In the genomic region with DNA sequence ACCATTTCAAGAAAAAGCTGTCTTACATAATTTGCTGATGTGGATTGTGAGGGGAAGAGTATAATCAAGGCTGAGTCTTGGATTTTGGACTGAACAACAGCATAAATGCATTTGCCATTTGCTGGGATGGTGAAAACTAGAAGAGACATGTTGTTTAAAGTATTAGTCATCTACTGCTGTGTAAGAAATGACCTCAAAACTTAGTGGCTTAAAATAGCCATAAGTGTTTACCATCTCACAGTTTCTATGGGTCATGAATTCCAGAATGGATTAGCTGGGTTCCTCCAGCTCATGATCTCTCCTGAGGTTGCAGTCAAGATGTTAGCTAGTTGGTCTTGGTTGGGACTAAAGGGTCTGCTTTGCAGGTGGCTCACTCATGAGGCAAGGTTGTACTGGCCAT, we compare ENCODE assay signal across 21 cellular contexts.
A peak's percentile ranks its signal among the peaks of the same experiment; 100 is the strongest.
DNase-seq lines count a peak whose midpoint lies in the region; ATAC-seq and TF ChIP-seq lines count a peak whose summit lies in the region.
"Had no signal": no experiment of that assay in that cellular context is flagged by ENCODE, and none has a peak within 500 bp of the region (broad histone marks: within the 10 kb centered on the region; RNA-seq: fewer than 3 reads in every experiment).

No MANE protein-coding gene starts in this region.

- H3K27me3 ChIP-seq in IMR-90 (ENCODE audit: control insufficient read depth, insufficient read depth, low read length) = no peaks in the 10 kb centered on the region
- no peaks in the 10 kb centered on the region for H3K27me3 ChIP-seq in left lung
- H3K27me3 ChIP-seq: pancreas, tibial nerve had no signal

- H3K14ac ChIP-seq in IMR-90 (replicated peaks; ENCODE audit: low read depth, low read length) = peak overlapping the region; percentile 85

- CTCF ChIA-PET in IMR-90 (lab: Yijun Ruan, JAX) = interaction anchor here (0.7 to 2.3 kb wide), 3 partner anchors 12 to 306 kb away, joined by 3 to 8 read pairs (median 3); no protein-coding TSS in a partner anchor

- in situ Hi-C loops in IMR-90 (cut with MboI; ENCODE audit: low sequenced_read_pairs) = no loop called here

- TF ChIP-seq POLR2A in IMR-90 (IDR thresholded peaks at IDR 0.05; ENCODE audit: low read depth, low read length) = no peak

- peak overlapping the region in 1 of 2 experiments; percentile 71; a peak in 1 of 4 replicates for H4K8ac ChIP-seq in IMR-90 (ENCODE audit: low read depth in 2 of 2, low read length in 2 of 2)

- H2AK9ac ChIP-seq in IMR-90 (replicated peaks; ENCODE audit: low read depth, low read length, poor library complexity) = no peak overlapping the region

- H3K4me3 ChIP-seq in IMR-90 (ENCODE audit: insufficient read depth, low read depth, low read length) (no peak overlapping the region), epithelial cell of esophagus (ENCODE audit: low read length) (no peak overlapping the region), left lung (no peak overlapping the region)
- H3K4me3 ChIP-seq: esophagus squamous epithelium, pancreas, PC-9, tibial nerve had no signal

- BruUV-seq in IMR-90 (replicated peaks; lab: Mats Ljungman, UMichigan) = no TSS peak

- peak; percentile 41 for DNase-seq in AG08396 (ENCODE audit: low spot score)
- peak; percentile 91 for DNase-seq in IMR-90
- DNase-seq in epithelial cell of esophagus (ENCODE audit: low read depth) = peak; percentile 75
- no peak for DNase-seq in left lung
- DNase-seq in HUDEP-2 (lab: John Stamatoyannopoulos, UW; ENCODE audit: unreplicated experiment in 76 of 76) = no peak
- no peak for DNase-seq in NCI-H2107 (lab: John Stamatoyannopoulos, UW)
- no peak for DNase-seq in DMS114 treated with DMSO at 0.1 percent for 48 hours (lab: John Stamatoyannopoulos, UW; ENCODE audit: unreplicated experiment)
- DNase-seq: central memory CD4-positive, alpha-beta T cell; esophagus squamous epithelium; H7; hypothalamus; kidney; naive thymus-derived CD4-positive, alpha-beta T cell; NCI-H146; NCI-H345; pancreas; PC-9; stimulated activated CD4-positive, alpha-beta T cell treated with anti-CD3 and anti-CD28 coated beads, Interleukin-1b, Interleukin-23, amount 100 ng/mL, for 48 hours; stimulated activated naive CD4-positive, alpha-beta T cell treated with Interleukin-2 at 50 U/mL for 16 hours had no signal

- H3K27ac ChIP-seq in IMR-90 (ENCODE audit: insufficient read depth, low read length) (peak overlapping the region; percentile 67), left lung (no peak overlapping the region)
- H3K27ac ChIP-seq: esophagus squamous epithelium, pancreas, PC-9, tibial nerve had no signal

- H3K9me1 ChIP-seq in IMR-90 (ENCODE audit: insufficient read depth, low read length) = peaks cover 27% of the 10 kb centered on the region

- H3K4me1 ChIP-seq in IMR-90 (ENCODE audit: control insufficient read depth, insufficient read depth, low read length) (peaks cover 22% of the 10 kb centered on the region), left lung (no peaks in the 10 kb centered on the region)
- H3K4me1 ChIP-seq: esophagus squamous epithelium, pancreas, tibial nerve had no signal

- TF ChIP-seq CTCF in IMR-90 (conservative IDR thresholded peaks at IDR 0.05; ENCODE audit: low read depth, low read length) (no peak), epithelial cell of esophagus (IDR thresholded peaks at IDR 0.05; ENCODE audit: insufficient read depth, low read depth, low read length, missing control alignments) (no peak), left lung (IDR thresholded peaks at IDR 0.05) (no peak)

- H3K4ac ChIP-seq in IMR-90 (ENCODE audit: low read depth, low read length) = peak overlapping the region; percentile 93

- peak overlapping the region; percentile 67 for H4K91ac ChIP-seq in IMR-90 (ENCODE audit: insufficient read depth, low read depth, low read length)

- H3K4me2 ChIP-seq in IMR-90 (ENCODE audit: low read depth, low read length) = peak overlapping the region; percentile 55; the same call in 1 of the 2 replicates
- H3K4me2 ChIP-seq: PC-9 had no signal

- TF ChIP-seq RAD21 in IMR-90 (IDR thresholded peaks at IDR 0.05; ENCODE audit: low read length) = no peak

- peaks cover 0 to 18% of the 10 kb centered on the region in 2 experiments; a peak in 3 of 4 replicates for H3K79me1 ChIP-seq in IMR-90 (ENCODE audit: low read depth in 1 of 2, low read length in 2 of 2)

- H3K9me3 ChIP-seq in IMR-90 (ENCODE audit: control insufficient read depth, insufficient read depth, low read length) (no peaks in the 10 kb centered on the region), left lung (no peaks in the 10 kb centered on the region)
- H3K9me3 ChIP-seq: esophagus squamous epithelium, pancreas, tibial nerve had no signal

- POLR2A ChIA-PET in IMR-90 (lab: Charles Lee; ENCODE audit: unreplicated experiment) = no interaction called here

- H3K36me3 ChIP-seq in IMR-90 (ENCODE audit: control insufficient read depth, insufficient read depth, low read length) (no peaks in the 10 kb centered on the region), left lung (no peaks in the 10 kb centered on the region)
- H3K36me3 ChIP-seq: esophagus squamous epithelium, pancreas, tibial nerve had no signal

- H4K20me1 ChIP-seq in IMR-90 (ENCODE audit: insufficient read depth, low read length) = no peaks in the 10 kb centered on the region

- dilution Hi-C loops in IMR-90 (cut with HindIII; ENCODE audit: low sequenced_read_pairs, unreplicated experiment) = no loop called here

- no peak overlapping the region for H3K23ac ChIP-seq in IMR-90 (ENCODE audit: low read depth, low read length)

- peak overlapping the region; percentile 17; the same call in 1 of the 2 replicates for H3K56ac ChIP-seq in IMR-90 (ENCODE audit: extremely low read depth, insufficient read depth, low read length)

- H3K18ac ChIP-seq in IMR-90 (ENCODE audit: low read depth, low read length) = peak overlapping the region; percentile 67; the same call in 1 of the 2 replicates

- H2BK20ac ChIP-seq in IMR-90 (ENCODE audit: low read depth, low read length) = peak overlapping the region; percentile 96

- peak overlapping the region; percentile 94 for H2BK120ac ChIP-seq in IMR-90 (ENCODE audit: low read depth, low read length)

- no peak overlapping the region for H3K9ac ChIP-seq in IMR-90 (ENCODE audit: low read depth, low read length)

- H2AK5ac ChIP-seq in IMR-90 (ENCODE audit: low read depth, low read length) = peak overlapping the region; percentile 93

- H2AFZ ChIP-seq in IMR-90 (replicated peaks; ENCODE audit: low read length, poor library complexity) = peak overlapping the region; percentile 62
- H2AFZ ChIP-seq: PC-9 had no signal

- H4K5ac ChIP-seq in IMR-90 (ENCODE audit: low read depth, low read length) = peak overlapping the region; percentile 47; the same call in 1 of the 2 replicates

- H2BK5ac ChIP-seq in IMR-90 (ENCODE audit: low read depth, low read length, poor library complexity, severe bottlenecking) = peak overlapping the region; percentile 89

- ATAC-seq in IMR-90 (ENCODE audit: low read depth) (peak; percentile 84), left lung (peak; percentile 16), GM18519 (IDR thresholded peaks at IDR 0.05; ENCODE audit: low FRiP score, unreplicated experiment) (no peak)

- peak overlapping the region; percentile 89; the same call in 2 of the 3 replicates for H2BK15ac ChIP-seq in IMR-90 (ENCODE audit: low read depth, low read length)

- intact Hi-C loops in IMR-90 (cut with micrococcal nuclease) (no loop called here), left lung (cut with DNase I) (no loop called here)

TF ChIP-seq in IMR-90, 13 proteins besides CTCF, POLR2A, EP300 and RAD21:
- no peak for TF ChIP-seq NFE2L2 (IDR thresholded peaks at IDR 0.05; ENCODE audit: low read depth, low read length)
- no peak for TF ChIP-seq RFX5 (IDR thresholded peaks at IDR 0.05; ENCODE audit: low read depth, low read length)
- TF ChIP-seq MAFK (IDR thresholded peaks at IDR 0.05; ENCODE audit: low read depth, low read length) = 0 out of 2 replicates have a peak, but pooled peaks have one; percentile 30
- TF ChIP-seq, protein P1, sequence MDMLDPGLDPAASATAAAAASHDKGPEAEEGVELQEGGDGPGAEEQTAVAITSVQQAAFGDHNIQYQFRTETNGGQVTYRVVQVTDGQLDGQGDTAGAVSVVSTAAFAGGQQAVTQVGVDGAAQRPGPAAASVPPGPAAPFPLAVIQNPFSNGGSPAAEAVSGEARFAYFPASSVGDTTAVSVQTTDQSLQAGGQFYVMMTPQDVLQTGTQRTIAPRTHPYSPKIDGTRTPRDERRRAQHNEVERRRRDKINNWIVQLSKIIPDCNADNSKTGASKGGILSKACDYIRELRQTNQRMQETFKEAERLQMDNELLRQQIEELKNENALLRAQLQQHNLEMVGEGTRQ (IDR thresholded peaks at IDR 0.05; ENCODE audit: low read depth, low read length) = no peak
- no peak for TF ChIP-seq MAZ (IDR thresholded peaks at IDR 0.05; ENCODE audit: borderline replicate concordance, low read depth, low read length)
- 0 out of 2 replicates have a peak, but pooled peaks have one; percentile 15 for TF ChIP-seq CEBPB (IDR thresholded peaks at IDR 0.05; ENCODE audit: low read depth, low read length)
- TF ChIP-seq BHLHE40 (IDR thresholded peaks at IDR 0.05; ENCODE audit: low read depth, low read length) = no peak
- no peak for TF ChIP-seq MXI1 (IDR thresholded peaks at IDR 0.05; ENCODE audit: borderline replicate concordance, low read depth, low read length)
- no peak for TF ChIP-seq CHD1 (IDR thresholded peaks at IDR 0.05; ENCODE audit: low read depth, low read length)
- TF ChIP-seq FOS (IDR thresholded peaks at IDR 0.05; ENCODE audit: low read depth, low read length) = peak; percentile 77
- TF ChIP-seq SMC3 (IDR thresholded peaks at IDR 0.05; ENCODE audit: low read depth, low read length) = no peak
- TF ChIP-seq RCOR1 (IDR thresholded peaks at IDR 0.05; ENCODE audit: insufficient replicate concordance, low read length) = no peak
- TF ChIP-seq, protein P2, sequence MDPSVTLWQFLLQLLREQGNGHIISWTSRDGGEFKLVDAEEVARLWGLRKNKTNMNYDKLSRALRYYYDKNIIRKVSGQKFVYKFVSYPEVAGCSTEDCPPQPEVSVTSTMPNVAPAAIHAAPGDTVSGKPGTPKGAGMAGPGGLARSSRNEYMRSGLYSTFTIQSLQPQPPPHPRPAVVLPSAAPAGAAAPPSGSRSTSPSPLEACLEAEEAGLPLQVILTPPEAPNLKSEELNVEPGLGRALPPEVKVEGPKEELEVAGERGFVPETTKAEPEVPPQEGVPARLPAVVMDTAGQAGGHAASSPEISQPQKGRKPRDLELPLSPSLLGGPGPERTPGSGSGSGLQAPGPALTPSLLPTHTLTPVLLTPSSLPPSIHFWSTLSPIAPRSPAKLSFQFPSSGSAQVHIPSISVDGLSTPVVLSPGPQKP (IDR thresholded peaks at IDR 0.05; ENCODE audit: borderline replicate concordance, low read depth, low read length) = no peak

Comparison
In these comparisons a context has a peak if more than half of its experiments do, and no peak if none do; other contexts are left out.
1. DNase-seq: peak in AG08396 (single experiment), IMR-90 (single experiment) and epithelial cell of esophagus (single experiment); none in left lung (0 of 2), HUDEP-2 (0 of 76), NCI-H2107 (single experiment) and DMS114 treated with DMSO at 0.1 percent for 48 hours (single experiment).